Comparison of ENCODE assay signal across 7 cellular contexts in the genomic region with DNA sequence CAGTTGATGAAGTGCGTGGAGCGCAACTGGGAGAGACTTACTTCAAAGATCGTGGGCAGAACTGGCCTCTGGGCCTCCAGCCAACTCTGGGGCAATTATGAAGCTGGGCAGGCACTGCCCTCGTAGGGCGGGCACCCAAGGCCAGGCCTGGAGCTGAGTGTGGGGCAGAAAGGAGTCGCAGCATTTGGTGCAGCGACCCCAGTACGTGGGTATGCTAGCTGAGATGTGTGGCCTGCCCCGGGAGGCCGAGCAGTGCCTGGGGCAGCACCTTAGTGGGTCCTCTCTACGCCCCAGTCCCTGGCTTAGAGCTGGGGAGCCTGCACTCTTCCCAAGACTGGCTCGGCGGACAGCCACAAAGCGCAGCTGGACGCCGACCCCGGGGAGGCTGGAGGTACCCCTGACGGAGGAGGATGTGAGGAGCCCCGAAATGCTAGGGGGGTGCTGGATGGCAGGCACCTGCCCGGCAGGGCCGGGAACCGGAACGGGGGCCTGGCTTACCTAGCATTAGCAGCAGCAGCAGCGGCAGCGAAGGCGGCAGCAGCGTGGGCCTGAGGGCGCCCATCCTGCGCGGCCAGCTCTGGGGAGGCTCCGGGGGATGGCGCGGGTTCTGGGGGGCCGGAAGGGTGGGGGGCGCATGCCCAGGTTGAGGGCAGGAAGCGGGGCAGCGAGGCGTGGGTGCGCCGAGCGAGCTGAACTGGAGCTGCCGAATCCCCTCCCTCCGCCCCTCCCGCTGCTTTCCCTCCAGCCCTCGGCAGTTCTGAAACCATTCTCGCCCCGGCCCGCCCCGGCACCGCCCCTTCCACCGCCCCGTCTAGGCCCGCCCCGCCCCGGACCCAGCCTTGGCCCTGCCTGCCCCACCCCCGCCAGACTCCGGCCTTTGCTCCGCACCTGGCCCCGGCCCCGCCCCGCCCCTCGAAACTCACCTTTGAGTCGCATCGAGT. TPM values are rescaled to one million over a fixed set of nuclear protein-coding genes. Genes with fewer than 3 reads are reported as not detected.
DNase-seq lines count a peak whose midpoint lies in the region; ATAC-seq, FAIRE-seq and TF ChIP-seq lines count a peak whose summit lies in the region.

A gene with protein sequence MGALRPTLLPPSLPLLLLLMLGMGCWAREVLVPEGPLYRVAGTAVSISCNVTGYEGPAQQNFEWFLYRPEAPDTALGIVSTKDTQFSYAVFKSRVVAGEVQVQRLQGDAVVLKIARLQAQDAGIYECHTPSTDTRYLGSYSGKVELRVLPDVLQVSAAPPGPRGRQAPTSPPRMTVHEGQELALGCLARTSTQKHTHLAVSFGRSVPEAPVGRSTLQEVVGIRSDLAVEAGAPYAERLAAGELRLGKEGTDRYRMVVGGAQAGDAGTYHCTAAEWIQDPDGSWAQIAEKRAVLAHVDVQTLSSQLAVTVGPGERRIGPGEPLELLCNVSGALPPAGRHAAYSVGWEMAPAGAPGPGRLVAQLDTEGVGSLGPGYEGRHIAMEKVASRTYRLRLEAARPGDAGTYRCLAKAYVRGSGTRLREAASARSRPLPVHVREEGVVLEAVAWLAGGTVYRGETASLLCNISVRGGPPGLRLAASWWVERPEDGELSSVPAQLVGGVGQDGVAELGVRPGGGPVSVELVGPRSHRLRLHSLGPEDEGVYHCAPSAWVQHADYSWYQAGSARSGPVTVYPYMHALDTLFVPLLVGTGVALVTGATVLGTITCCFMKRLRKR (minus strand): TSS at position 709 of the 941 bp plus-strand sequence. CDS start 147 bp downstream, at position 562.

- H3K9me3 ChIP-seq in kidney (ENCODE audit: control insufficient read depth in 1 of 2, low read length in 2 of 2), result no peaks in the 10 kb centered on the region

- peak; percentile 57 for ATAC-seq in GM18511 (IDR thresholded peaks at IDR 0.05; ENCODE audit: unreplicated experiment)
- ATAC-seq in HG02970 (IDR thresholded peaks at IDR 0.05; ENCODE audit: low FRiP score, unreplicated experiment), result peak; percentile 51

- DNase-seq in NCI-H2196 (lab: John Stamatoyannopoulos, UW; ENCODE audit: unreplicated experiment) (peak; percentile 93), caudate nucleus (lab: John Stamatoyannopoulos, UW) (peak in 60 of 61 donors; percentile 62 to 98 (median 92)), kidney (peak; percentile 98)
- peak; percentile 98 to 100 (median 100) for DNase-seq in activated CD4-positive, CD25-positive, alpha-beta regulatory T cell (lab: John Stamatoyannopoulos, UW)
- peak; percentile 94 for DNase-seq in stimulated activated CD4-positive, alpha-beta T cell treated with anti-CD3 and anti-CD28 coated beads, Interleukin-15, amount 100 ng/mL, for 24 hours

- H3K4me1 ChIP-seq in kidney (ENCODE audit: control insufficient read depth in 1 of 2, insufficient read depth in 1 of 2, low read depth in 1 of 2, low read length in 2 of 2), result peaks cover 20 to 31% of the 10 kb centered on the region in 2 donors

- TF ChIP-seq CTCF in kidney (IDR thresholded peaks at IDR 0.05; ENCODE audit: borderline replicate concordance, extremely low read depth, insufficient read depth), result no peak

- H3K36me3 ChIP-seq in kidney (ENCODE audit: control insufficient read depth in 1 of 2, insufficient read depth in 2 of 2, low read length in 2 of 2), result peaks cover 0 to 10% of the 10 kb centered on the region in 2 donors

- peak within 1 kb of the TSS; percentile 84 to 85 for H3K4me3 ChIP-seq in kidney (ENCODE audit: low read length in 2 of 2)

- H3K27ac ChIP-seq in caudate nucleus (ENCODE audit: low read depth, low read length) (peak within 1 kb of the TSS; percentile 98), kidney (ENCODE audit: low read depth in 2 of 2, low read length in 2 of 2) (peak within 1 kb of the TSS; percentile 95 to 98)

- FAIRE-seq in kidney (lab: Jason Lieb, UNC), result no peak

- intact Hi-C loops in kidney (cut with DNase I), result no loop called here

- H3K9ac ChIP-seq in kidney (ENCODE audit: low read length in 2 of 2), result peak within 1 kb of the TSS; percentile 93

RNA-seq across cellular contexts. Expression of the gene that starts here (rescaled TPM):
- total RNA-seq in kidney, result 40.9 TPM
- 47.0 TPM for polyA plus RNA-seq in kidney (ENCODE audit: insufficient read depth, low read depth, low replicate concordance)

Comparison
In these comparisons a context has a peak if more than half of its experiments do, and no peak if none do; other contexts are left out.
1. Peak in every context shown above with its lines: DNase-seq, ATAC-seq, H3K4me3 ChIP-seq and H3K27ac ChIP-seq.